In genomic region chrX:20382082-20382481, GRCh38 we compare ENCODE assay signal across 14 cellular contexts.
"Had no signal": no experiment of that assay in that cellular context is flagged by ENCODE, and none has a peak within 500 bp of the region (broad histone marks: within the 10 kb centered on the region; RNA-seq: fewer than 3 reads in every experiment).

No MANE protein-coding gene starts in this region.

- H3K4me3 ChIP-seq: adrenal gland, cardiac muscle cell, dorsolateral prefrontal cortex, gastrocnemius medialis, heart left ventricle, lower lobe of right lung, neural progenitor cell, sigmoid colon, spleen had no signal

- H3K27ac Mint-ChIP-seq: endodermal cell, mesothelial cell of epicardium, neural progenitor cell had no signal

- H3K4me1 ChIP-seq: adrenal gland, heart left ventricle, lower lobe of right lung, neural progenitor cell, sigmoid colon, spleen had no signal

- H3K9ac ChIP-seq: neural progenitor cell had no signal

- H3K27me3 ChIP-seq: adrenal gland, gastrocnemius medialis, heart left ventricle, neural progenitor cell, sigmoid colon had no signal

- H3K4me2 ChIP-seq: neural progenitor cell had no signal

- H3K9me3 ChIP-seq: gastrocnemius medialis, heart left ventricle, lower lobe of right lung, sigmoid colon, spleen had no signal

- H3K36me3 Mint-ChIP-seq: mesothelial cell of epicardium, neural progenitor cell had no signal

- H2AFZ ChIP-seq: neural progenitor cell had no signal

- ATAC-seq: gastrocnemius medialis, lower lobe of right lung had no signal

- H3K4me3 Mint-ChIP-seq: endodermal cell, mesothelial cell of epicardium, neural progenitor cell had no signal

- H3K36me3 ChIP-seq: adrenal gland, cardiac muscle cell, gastrocnemius medialis, heart left ventricle, lower lobe of right lung, neural progenitor cell, sigmoid colon, spleen had no signal

- DNase-seq: activated CD4-positive, CD25-positive, alpha-beta regulatory T cell treated with anti-CD3 and anti-CD28 coated beads, Interleukin-2, amount 50 U/mL, for 72 hours; activated naive CD4-positive, alpha-beta T cell; adrenal gland; dorsolateral prefrontal cortex; endodermal cell; gastrocnemius medialis; heart left ventricle; left cardiac atrium; lower lobe of right lung; sigmoid colon; spleen had no signal

- H3K4me1 Mint-ChIP-seq: endodermal cell, neural progenitor cell had no signal

- H3K27ac ChIP-seq: adrenal gland, cardiac muscle cell, dorsolateral prefrontal cortex, lower lobe of right lung, neural progenitor cell, sigmoid colon, spleen had no signal
